19 cellular contexts compared by ENCODE assay signal in genomic region chr7:98483276-98483963, GRCh38.
DNase-seq lines count a peak whose midpoint lies in the region; ATAC-seq and TF ChIP-seq lines count a peak whose summit lies in the region.
"Had no signal": no experiment of that assay in that cellular context is flagged by ENCODE, and none has a peak within 500 bp of the region (broad histone marks: within the 10 kb centered on the region; RNA-seq: fewer than 3 reads in every experiment).

No MANE protein-coding gene starts in this region.

- no peak for TF ChIP-seq EP300 in transverse colon (IDR thresholded peaks at IDR 0.05; ENCODE audit: low read depth)

- in situ Hi-C loops in transverse colon (cut with MboI; ENCODE audit: low pct_ligation_motif_present in 1 of 4, low pct_unique_long_range_greater_than_20kb in 1 of 4, low sequenced_read_pairs in 3 of 4) = no loop called here

- 0 out of 2 replicates have a peak overlapping the region, but pooled peaks have one; percentile 6 for H3K4me2 ChIP-seq in DOHH2 (ENCODE audit: low read length)

- no peaks in the 10 kb centered on the region for H4K20me1 ChIP-seq in DOHH2 (ENCODE audit: control insufficient read depth, insufficient read depth, low read depth, low read length)

- no peak overlapping the region for H3K4me3 ChIP-seq in DOHH2 (ENCODE audit: low read length)
- H3K4me3 ChIP-seq in WERI-Rb-1 (ENCODE audit: low read depth, low read length) = no peak overlapping the region
- H3K4me3 ChIP-seq in transverse colon = no peak overlapping the region

- no peaks in the 10 kb centered on the region for H3K9me2 ChIP-seq in DOHH2 (replicated peaks; ENCODE audit: control insufficient read depth, low read length)

- no peak for TF ChIP-seq CTCF in DOHH2 (IDR thresholded peaks at IDR 0.05; ENCODE audit: low read depth, low read length, poor library complexity, severe bottlenecking)
- 0 out of 2 replicates have a peak, but pooled peaks have one; percentile 15 for TF ChIP-seq CTCF in WERI-Rb-1 (IDR thresholded peaks at IDR 0.05; ENCODE audit: low read depth, low read length)
- no peak for TF ChIP-seq CTCF in transverse colon (IDR thresholded peaks at IDR 0.05)

- no peaks in the 10 kb centered on the region for H3K27me3 ChIP-seq in DOHH2 (ENCODE audit: control insufficient read depth, low read length)
- no peaks in the 10 kb centered on the region for H3K27me3 ChIP-seq in WERI-Rb-1 (ENCODE audit: insufficient read depth, low read depth, severe bottlenecking)
- H3K27me3 ChIP-seq in transverse colon = no peaks in the 10 kb centered on the region

- H3F3A ChIP-seq in DOHH2 (ENCODE audit: control insufficient read depth, insufficient read depth) = no peaks in the 10 kb centered on the region

- H3K36me3 ChIP-seq in DOHH2 (ENCODE audit: control insufficient read depth, low read length) (no peaks in the 10 kb centered on the region), WERI-Rb-1 (no peaks in the 10 kb centered on the region), transverse colon (no peaks in the 10 kb centered on the region)

- no peak for ATAC-seq in GM21723 (IDR thresholded peaks at IDR 0.05; ENCODE audit: unreplicated experiment)
- ATAC-seq: T-helper 17 cell had no signal

- TF ChIP-seq POLR2A in transverse colon (IDR thresholded peaks at IDR 0.05) = no peak

- DNase-seq in MV-4-11 (lab: John Stamatoyannopoulos, UW) = peak; percentile 32
- DNase-seq in WERI-Rb-1 = no peak
- peak; percentile 43 for DNase-seq in iPS-NIHi7 (ENCODE audit: extremely low spot score)
- DNase-seq in transverse colon = no peak
- DNase-seq in HCEC 1CT = no peak
- no peak for DNase-seq in A172 (ENCODE audit: low spot score)
- DNase-seq: 8988T, C1 segment of cervical spinal cord, DMS 273 treated with DMSO at 0.1 percent for 48 hours, GF-D8, NCI-H1092, NCI-H146, NCI-H2081 treated with DMSO at 0.1 percent for 48 hours, NCI-H510A, OCI-M1, T-helper 17 cell had no signal

- H3K9me3 ChIP-seq in DOHH2 (ENCODE audit: control insufficient read depth, insufficient read depth, low read length) (peaks cover 15% of the 10 kb centered on the region; the same call in 1 of the 2 replicates), WERI-Rb-1 (ENCODE audit: severe bottlenecking) (peaks cover 9% of the 10 kb centered on the region), transverse colon (no peaks in the 10 kb centered on the region)

- peaks cover 9% of the 10 kb centered on the region for H3K4me1 ChIP-seq in DOHH2 (ENCODE audit: control insufficient read depth, low read length)
- no peaks in the 10 kb centered on the region for H3K4me1 ChIP-seq in transverse colon

- H3K79me2 ChIP-seq in DOHH2 (ENCODE audit: control insufficient read depth, low read length) = no peaks in the 10 kb centered on the region

- intact Hi-C loops in transverse colon (cut with DNase I; ENCODE audit: low total_unique reads) = no loop called here

- 77 to 91% methylated on average over 5 to 12 of the region's 12 CpGs for WGBS in transverse colon (ENCODE audit: low coverage in 1 of 2), 2 donors

- no peak overlapping the region for H3K27ac ChIP-seq in DOHH2 (ENCODE audit: low read depth, low read length)
- H3K27ac ChIP-seq in WERI-Rb-1 = no peak overlapping the region
- H3K27ac ChIP-seq in transverse colon = no peak overlapping the region
- H3K27ac ChIP-seq: RWPE1 had no signal

Comparison
In these comparisons a context has a peak if more than half of its experiments do, and no peak if none do; other contexts are left out.
1. DNase-seq: peak in MV-4-11 (single experiment) and iPS-NIHi7 (single experiment); none in WERI-Rb-1 (single experiment), transverse colon (single experiment), HCEC 1CT (single experiment) and A172 (single experiment).